9 cellular contexts compared by ENCODE assay signal in genomic region chr17:7263071-7263800, GRCh38. TPM values are rescaled to one million over a fixed set of nuclear protein-coding genes. Genes with fewer than 3 reads are reported as not detected.
A peak's percentile ranks its signal among the peaks of the same experiment; 100 is the strongest.
DNase-seq lines count a peak whose midpoint lies in the region; ATAC-seq and TF ChIP-seq lines count a peak whose summit lies in the region.
"Had no signal": no experiment of that assay in that cellular context is flagged by ENCODE, and none has a peak within 500 bp of the region (broad histone marks: within the 10 kb centered on the region; RNA-seq: fewer than 3 reads in every experiment).

No MANE protein-coding gene starts in this region.

- BruUV-seq in PC-9 (replicated peaks; lab: Mats Ljungman, UMichigan) = no TSS peak

- H3K36me3 ChIP-seq in PC-9 (ENCODE audit: low read depth) (peaks cover 24% of the 10 kb centered on the region), fibroblast of lung (ENCODE audit: control insufficient read depth, insufficient read depth, low read length) (no peaks in the 10 kb centered on the region), psoas muscle (ENCODE audit: insufficient read depth in 1 of 2, low read depth in 1 of 2) (peaks cover 0 to 16% of the 10 kb centered on the region in 2 donors)

- peak overlapping the region; percentile 97 for H3K4me3 ChIP-seq in PC-9
- peak overlapping the region in 2 of 4 experiments; percentile 4 to 20 for H3K4me3 ChIP-seq in fibroblast of lung (replicated peaks in 1 of 4; ENCODE audit: control extremely low read depth in 1 of 4, insufficient read depth in 1 of 4, low read depth in 3 of 4, low read length in 4 of 4)
- H3K4me3 ChIP-seq in psoas muscle = peak overlapping the region; percentile 66
- no peak overlapping the region for H3K4me3 ChIP-seq in lower leg skin (ENCODE audit: low read depth, poor library complexity, severe bottlenecking)

- peaks cover 25% of the 10 kb centered on the region for H4K20me1 ChIP-seq in PC-9 (ENCODE audit: insufficient read depth)
- no peaks in the 10 kb centered on the region for H4K20me1 ChIP-seq in fibroblast of lung (ENCODE audit: control insufficient read depth, extremely low read depth, insufficient read depth, low read length)

- TF ChIP-seq CTCF in PC-9 (conservative IDR thresholded peaks at IDR 0.05) = no peak
- TF ChIP-seq CTCF in fibroblast of lung (conservative IDR thresholded peaks at IDR 0.05 in 1 of 2, IDR thresholded peaks at IDR 0.05 in 1 of 2; ENCODE audit: low read depth in 1 of 2, low read length in 2 of 2) = no peak
- no peak for TF ChIP-seq CTCF in psoas muscle (IDR thresholded peaks at IDR 0.05)
- TF ChIP-seq CTCF in lower leg skin (IDR thresholded peaks at IDR 0.05) = no peak

- no peaks in the 10 kb centered on the region for H3K27me3 ChIP-seq in PC-9 (ENCODE audit: insufficient read depth, low read depth)
- no peaks in the 10 kb centered on the region for H3K27me3 ChIP-seq in fibroblast of lung (ENCODE audit: control insufficient read depth, insufficient read depth, low read length)
- H3K27me3 ChIP-seq in psoas muscle (ENCODE audit: insufficient read depth in 3 of 3, low read length in 2 of 3) = peaks cover 0 to 50% (median 21%) of the 10 kb centered on the region in 3 donors

- 13 to 19% (median 16%) methylated on average over 19 of the region's 19 CpGs for WGBS in psoas muscle, 3 donors
- 14 to 18% methylated on average over 19 of the region's 19 CpGs for WGBS in lower leg skin, 2 donors

- DNase-seq in NCI-H2171 treated with DMSO at 0.1 percent for 48 hours (lab: John Stamatoyannopoulos, UW) (peak; percentile 16), NCI-H2171 (lab: John Stamatoyannopoulos, UW) (no peak), PC-9 (peak; percentile 84 to 88), fibroblast of lung (ENCODE audit: low read depth in 2 of 2) (no peak), psoas muscle (peak in 1 of 2 donors; percentile 29), T-helper 9 cell (no peak), HK-2 (ENCODE audit: unreplicated experiment) (no peak), lower leg skin (ENCODE audit: low spot score in 2 of 2) (no peak)

- H3K27ac ChIP-seq in PC-9 = peak overlapping the region; percentile 100
- no peak overlapping the region for H3K27ac ChIP-seq in fibroblast of lung (ENCODE audit: insufficient read depth, low read length)
- no peak overlapping the region for H3K27ac ChIP-seq in psoas muscle

- POLR2A ChIA-PET in PC-9 (lab: Charles Lee; ENCODE audit: unreplicated experiment) = interaction anchor here (0.6 to 0.8 kb wide), 5 partner anchors 20 to 753 kb away, joined by 3 to 33 read pairs (median 6); no protein-coding TSS in a partner anchor

- H2AFZ ChIP-seq in PC-9 (peak overlapping the region; percentile 49), fibroblast of lung (ENCODE audit: low read length) (peak overlapping the region; percentile 86)

- CTCF ChIA-PET in PC-9 (lab: Charles Lee) = interaction anchor here (0.6 to 1.5 kb wide), 4 partner anchors 12 to 311 kb away, joined by 3 to 5 read pairs (median 3); partner anchors contain the start of gene CTDNEP1

- intact Hi-C loops in PC-9 (cut with micrococcal nuclease; ENCODE audit: unreplicated experiment) (loop anchor here (1.0 to 5.0 kb wide), 6 partner anchors 17 to 579 kb away; partner anchors contain the start of genes EIF5A, POLR2A, SLC35G6 and TMEM256), psoas muscle (cut with DNase I) (loop anchor here in 1 of 2 donors (10.0 kb wide), 1 partner anchor 82 kb away; no protein-coding TSS in a partner anchor), lower leg skin (cut with DNase I; ENCODE audit: low total_unique reads) (no loop called here)

- no peak overlapping the region for H3K9ac ChIP-seq in fibroblast of lung (ENCODE audit: insufficient read depth, low read length)

- peak in 2 of 4 donors; percentile 3 to 15 for ATAC-seq in psoas muscle

- no peak for TF ChIP-seq POLR2A in lower leg skin (IDR thresholded peaks at IDR 0.05)

- H3K4me2 ChIP-seq in PC-9 = peak overlapping the region; percentile 82
- H3K4me2 ChIP-seq in fibroblast of lung (ENCODE audit: extremely low read depth, insufficient read depth, low read length) = peak overlapping the region; percentile 80

- H3K79me2 ChIP-seq in PC-9 (ENCODE audit: low read depth) (peaks cover 50% of the 10 kb centered on the region), fibroblast of lung (ENCODE audit: control insufficient read depth, insufficient read depth, low read length) (no peaks in the 10 kb centered on the region)

- peaks cover 61% of the 10 kb centered on the region for H3F3A ChIP-seq in PC-9 (ENCODE audit: insufficient read depth, low read depth)

- H3K9me3 ChIP-seq in PC-9 (ENCODE audit: insufficient read depth, low read depth) (no peaks in the 10 kb centered on the region), fibroblast of lung (ENCODE audit: control insufficient read depth, insufficient read depth, low read depth, low read length) (no peaks in the 10 kb centered on the region), psoas muscle (no peaks in the 10 kb centered on the region)

- H3K9me2 ChIP-seq in PC-9 (ENCODE audit: insufficient read depth) = no peaks in the 10 kb centered on the region

- H3K4me1 ChIP-seq in PC-9 (replicated peaks; ENCODE audit: insufficient read depth) (peaks cover 40% of the 10 kb centered on the region), fibroblast of lung (ENCODE audit: control insufficient read depth, extremely low read depth, insufficient read depth, low read length) (peaks cover 3% of the 10 kb centered on the region), psoas muscle (peaks cover 9% of the 10 kb centered on the region)

RNA-seq across cellular contexts. Expression of gene CLDN7, which starts 1.0 kb away (rescaled TPM):
- total RNA-seq in PC-9 (2021) (390 and 442 TPM in 2 replicates), fibroblast of lung (2.6 and 17.2 TPM in 2 replicates), psoas muscle (1 to 10 TPM in 2 of 4 donors, under 1 TPM in 1, not detected in 1; 0.57 to 1.0 (median 1.0) TPM), lower leg skin (10 to 100 TPM in 3 of 4 donors, 1 to 10 TPM in 1; 6.7 to 25.6 (median 14.4) TPM)
- polyA plus RNA-seq in fibroblast of lung (1.0 and 2.3 TPM in 2 replicates), psoas muscle (1 to 10 TPM in 1 of 3 donors, under 1 TPM in 2; 0.48 to 1.1 (median 0.83) TPM)
- polyA plus RNA-seq in fibroblast of lung (2012) = 1.2 and 3.3 TPM in 2 replicates
- 0.63 and 1.8 TPM in 2 replicates for polyA minus RNA-seq in fibroblast of lung (ENCODE audit: low replicate concordance)
- total RNA-seq: myocyte had no signal

RNA-seq across cellular contexts. Expression of gene ELP5, which starts 11.2 kb away (rescaled TPM):
- total RNA-seq in PC-9 (2021) (31.8 and 45.1 TPM in 2 replicates), fibroblast of lung (31.3 and 33.2 TPM in 2 replicates), psoas muscle (10 to 100 TPM; 55.7 to 87.0 (median 74.8) TPM), lower leg skin (10 to 100 TPM; 10.8 to 20.6 (median 17.1) TPM)
- polyA plus RNA-seq in fibroblast of lung (22.6 and 52.2 TPM in 2 replicates), psoas muscle (100 to 1,000 TPM in 1 of 3 donors, 10 to 100 TPM in 2; 50.4 to 104 (median 86.0) TPM)
- polyA plus RNA-seq in fibroblast of lung (2012) = 27.5 and 65.5 TPM in 2 replicates
- polyA minus RNA-seq in fibroblast of lung (ENCODE audit: low replicate concordance) = 19.7 and 97.0 TPM in 2 replicates

RNA-seq across cellular contexts. Expression of gene CTDNEP1, which starts 11.7 kb away (rescaled TPM):
- total RNA-seq in PC-9 (2021) (173 and 203 TPM in 2 replicates), fibroblast of lung (23.1 and 40.5 TPM in 2 replicates), psoas muscle (100 to 1,000 TPM; 208 to 332 (median 254) TPM), lower leg skin (10 to 100 TPM; 55.3 to 79.2 (median 70.4) TPM)
- polyA plus RNA-seq in fibroblast of lung (134 and 149 TPM in 2 replicates), psoas muscle (100 to 1,000 TPM; 171 to 281 (median 196) TPM)
- polyA plus RNA-seq in fibroblast of lung (2012) = 148 and 173 TPM in 2 replicates
- 381 and 419 TPM in 2 replicates for polyA minus RNA-seq in fibroblast of lung (ENCODE audit: low replicate concordance)

RNA-seq across cellular contexts. Expression of gene SLC2A4, which starts 18.3 kb away (rescaled TPM):
- 1.5 and 1.6 TPM in 2 replicates for total RNA-seq in PC-9 (2021)
- total RNA-seq in fibroblast of lung = under 0.01 TPM in 2 replicates
- polyA plus RNA-seq in fibroblast of lung = 0.09 and 0.19 TPM in 2 replicates
- 0.09 and 0.23 TPM in 2 replicates for polyA plus RNA-seq in fibroblast of lung (2012)
- 0.55 TPM in 1 of 2 replicates, not detected in the other for polyA minus RNA-seq in fibroblast of lung (ENCODE audit: low replicate concordance)
- total RNA-seq in psoas muscle = 100 to 1,000 TPM in 3 of 4 donors, 10 to 100 TPM in 1; 50.9 to 257 (median 139) TPM
- polyA plus RNA-seq in psoas muscle = 100 to 1,000 TPM in 1 of 3 donors, 10 to 100 TPM in 2; 19.4 to 127 (median 33.8) TPM
- 10 to 100 TPM in 2 of 4 donors, 1 to 10 TPM in 2; 4.3 to 13.6 (median 8.4) TPM for total RNA-seq in lower leg skin

RNA-seq across cellular contexts. Expression of gene GABARAP, which starts 21.0 kb away (rescaled TPM):
- total RNA-seq in PC-9 (2021) (424 and 457 TPM in 2 replicates), fibroblast of lung (173 and 224 TPM in 2 replicates), psoas muscle (100 to 1,000 TPM; 447 to 492 (median 481) TPM), lower leg skin (100 to 1,000 TPM; 253 to 667 (median 538) TPM)
- polyA plus RNA-seq in fibroblast of lung (978 and 1,154 TPM in 2 replicates), psoas muscle (100 to 1,000 TPM; 344 to 569 (median 510) TPM)
- polyA plus RNA-seq in fibroblast of lung (2012) = 670 and 826 TPM in 2 replicates
- polyA minus RNA-seq in fibroblast of lung (ENCODE audit: low replicate concordance) = 530 and 737 TPM in 2 replicates

Comparison
In these comparisons a context has a peak if more than half of its experiments do, and no peak if none do; other contexts are left out.
1. DNase-seq: peak in NCI-H2171 treated with DMSO at 0.1 percent for 48 hours (single experiment) and PC-9 (2 of 2); none in NCI-H2171 (single experiment), fibroblast of lung (0 of 2), T-helper 9 cell (single experiment), HK-2 (single experiment) and lower leg skin (0 of 2).
2. RNA of gene CLDN7, which starts 1.0 kb away (total RNA-seq): 390 to 442 TPM in PC-9; 2.6 to 17.2 TPM in fibroblast of lung, 6.7 to 25.6 TPM in lower leg skin and 0.57 to 1.0 TPM in psoas muscle; every median in the first group is over 10 times any median in the second.